In genomic region chr6:150765457-150765764, GRCh38 we compare ENCODE assay signal across 13 cellular contexts.
DNase-seq lines count a peak whose midpoint lies in the region; ATAC-seq and TF ChIP-seq lines count a peak whose summit lies in the region.
"Had no signal": no experiment of that assay in that cellular context is flagged by ENCODE, and none has a peak within 500 bp of the region (broad histone marks: within the 10 kb centered on the region; RNA-seq: fewer than 3 reads in every experiment).

No MANE protein-coding gene starts in this region.

- H3K9me3 Mint-ChIP-seq in IgD-negative memory B cell, result no peaks in the 10 kb centered on the region
- H3K9me3 Mint-ChIP-seq: stimulated activated effector memory CD8-positive, alpha-beta T cell treated with anti-CD3 and anti-CD28 coated beads, Interleukin-12 subunit alpha, Interleukin-12 subunit beta, amount 100 ng/mL, for 72 hours had no signal

- ATAC-seq in GM19452 (IDR thresholded peaks at IDR 0.05; ENCODE audit: unreplicated experiment) (peak; percentile 78), HG02884 (IDR thresholded peaks at IDR 0.05; ENCODE audit: unreplicated experiment) (peak; percentile 83)
- ATAC-seq: stimulated activated effector memory CD8-positive, alpha-beta T cell treated with anti-CD3 and anti-CD28 coated beads, Interleukin-12 subunit alpha, Interleukin-12 subunit beta, amount 100 ng/mL, for 72 hours had no signal

- no peak overlapping the region for H3K4me3 ChIP-seq in GM12864 (ENCODE audit: low read depth, low read length)
- H3K4me3 ChIP-seq: dorsolateral prefrontal cortex, smooth muscle cell had no signal

- peak overlapping the region; percentile 71 to 92 (median 74) for H3K27ac Mint-ChIP-seq in IgD-negative memory B cell

- H3K4me3 Mint-ChIP-seq in IgD-negative memory B cell, result peak overlapping the region; percentile 60 to 97 (median 77)
- H3K4me3 Mint-ChIP-seq: stimulated activated effector memory CD8-positive, alpha-beta T cell treated with anti-CD3 and anti-CD28 coated beads, Interleukin-12 subunit alpha, Interleukin-12 subunit beta, amount 100 ng/mL, for 72 hours had no signal

- peaks cover 9% of the 10 kb centered on the region for H3K36me3 Mint-ChIP-seq in IgD-negative memory B cell
- H3K36me3 Mint-ChIP-seq: stimulated activated effector memory CD8-positive, alpha-beta T cell treated with anti-CD3 and anti-CD28 coated beads, Interleukin-12 subunit alpha, Interleukin-12 subunit beta, amount 100 ng/mL, for 72 hours had no signal

- no peak for TF ChIP-seq CTCF in GM12864 (IDR thresholded peaks at IDR 0.05; ENCODE audit: low read depth, low read length, missing control alignments)

- no peaks in the 10 kb centered on the region for H3K27me3 Mint-ChIP-seq in IgD-negative memory B cell

- DNase-seq in GM12864 (ENCODE audit: low read depth) (peak; percentile 44), cerebellar cortex (ENCODE audit: low spot score) (no peak), D341Med (ENCODE audit: low spot score) (no peak), dermis blood vessel endothelial cell (no peak), AG08395 (ENCODE audit: low spot score) (no peak)
- DNase-seq: activated CD4-positive, CD25-positive, alpha-beta regulatory T cell; activated naive CD4-positive, alpha-beta T cell; dorsolateral prefrontal cortex had no signal

- peaks cover 23 to 35% (median 28%) of the 10 kb centered on the region in 3 donors for H3K4me1 Mint-ChIP-seq in IgD-negative memory B cell
- H3K4me1 Mint-ChIP-seq: stimulated activated effector memory CD8-positive, alpha-beta T cell treated with anti-CD3 and anti-CD28 coated beads, Interleukin-12 subunit alpha, Interleukin-12 subunit beta, amount 100 ng/mL, for 72 hours had no signal
